ENCODE assay signal across 15 cellular contexts in genomic region chr11:134536677-134537076, GRCh38.
"Had no signal": no experiment of that assay in that cellular context is flagged by ENCODE, and none has a peak within 500 bp of the region (broad histone marks: within the 10 kb centered on the region; RNA-seq: fewer than 3 reads in every experiment).

No MANE protein-coding gene starts in this region.

- H3K27ac Mint-ChIP-seq: activated B cell treated with CpG ODN at 0.5 μM for 24 hours; activated CD8-positive, alpha-beta T cell treated with anti-CD3 and anti-CD28 coated beads for 36 hours; activated naive CD8-positive, alpha-beta T cell treated with anti-CD3 and anti-CD28 coated beads, Interleukin-2, amount 50 U/mL, for 24 hours; mesothelial cell of epicardium; progenitor cell of endocrine pancreas; T-cell; type B pancreatic cell had no signal

- H3K4me3 Mint-ChIP-seq: activated B cell treated with CpG ODN at 0.5 μM for 24 hours; activated CD8-positive, alpha-beta T cell treated with anti-CD3 and anti-CD28 coated beads for 36 hours; activated naive CD8-positive, alpha-beta T cell treated with anti-CD3 and anti-CD28 coated beads, Interleukin-2, amount 50 U/mL, for 24 hours; mesothelial cell of epicardium; T-cell; type B pancreatic cell had no signal

- H3K4me1 Mint-ChIP-seq: activated naive CD8-positive, alpha-beta T cell treated with anti-CD3 and anti-CD28 coated beads, Interleukin-2, amount 50 U/mL, for 24 hours had no signal

- H3K27me3 ChIP-seq: brain microvascular endothelial cell had no signal

- H3K9me3 Mint-ChIP-seq: activated B cell treated with CpG ODN at 0.5 μM for 24 hours; activated CD8-positive, alpha-beta T cell treated with anti-CD3 and anti-CD28 coated beads for 36 hours; activated naive CD8-positive, alpha-beta T cell treated with anti-CD3 and anti-CD28 coated beads, Interleukin-2, amount 50 U/mL, for 24 hours; T-cell; type B pancreatic cell had no signal

- H3K4me3 ChIP-seq: left lung, stomach had no signal

- H3K9ac ChIP-seq: SK-N-SH had no signal

- H3K27ac ChIP-seq: brain microvascular endothelial cell, left lung, stomach had no signal

- H3K4me1 ChIP-seq: left lung, stomach had no signal

- H3K9me3 ChIP-seq: left lung, SK-N-SH, stomach had no signal

- DNase-seq: activated B cell treated with CpG ODN at 0.5 μM for 24 hours; activated CD4-positive, alpha-beta T cell treated with anti-CD3 and anti-CD28 coated beads for 4 hours; activated CD8-positive, alpha-beta T cell treated with anti-CD3 and anti-CD28 coated beads for 36 hours; activated naive CD8-positive, alpha-beta T cell treated with anti-CD3 and anti-CD28 coated beads, Interleukin-2, amount 50 U/mL, for 24 hours; aorta; brain microvascular endothelial cell; central memory CD4-positive, alpha-beta T cell; left lung; SK-N-SH; stimulated activated CD4-positive, alpha-beta T cell treated with anti-CD3 and anti-CD28 coated beads, Interleukin-2, amount 100 ng/mL, for 48 hours; T-cell had no signal

- H3K36me3 ChIP-seq: brain microvascular endothelial cell, left lung, stomach had no signal

- H3K36me3 Mint-ChIP-seq: mesothelial cell of epicardium, T-cell had no signal

- ATAC-seq: activated CD8-positive, alpha-beta T cell treated with anti-CD3 and anti-CD28 coated beads for 36 hours; activated naive CD8-positive, alpha-beta T cell treated with anti-CD3 and anti-CD28 coated beads, Interleukin-2, amount 50 U/mL, for 24 hours; left lung; T-cell had no signal
